In the genomic region with DNA sequence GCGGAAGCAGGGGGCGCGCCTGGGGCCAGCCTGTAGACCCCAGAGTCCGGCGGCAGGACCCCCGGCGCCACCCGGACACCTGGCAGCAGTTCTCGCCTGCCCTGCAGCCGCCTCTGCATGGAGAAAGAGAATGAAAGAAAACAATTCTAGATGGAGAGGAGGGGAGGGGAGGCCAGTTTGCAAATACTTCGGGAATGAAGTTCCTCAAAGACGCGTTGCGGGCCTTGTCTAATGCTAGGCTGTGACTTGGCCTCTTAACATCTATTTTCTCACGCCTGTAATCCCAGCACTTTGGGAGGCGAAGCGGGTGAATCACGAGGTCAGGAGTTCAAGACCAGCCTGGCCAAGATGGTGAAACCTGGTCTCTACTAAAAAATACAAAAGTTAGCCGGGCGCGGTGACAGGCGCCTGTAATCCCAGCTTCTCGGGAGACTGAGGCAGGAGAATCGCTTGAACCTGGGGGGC, we compare ENCODE assay signal across 11 cellular contexts. TPM values are rescaled to one million over a fixed set of nuclear protein-coding genes. Genes with fewer than 3 reads are reported as not detected.
DNase-seq lines count a peak whose midpoint lies in the region; ATAC-seq and TF ChIP-seq lines count a peak whose summit lies in the region.
"Had no signal": no experiment of that assay in that cellular context is flagged by ENCODE, and none has a peak within 500 bp of the region (broad histone marks: within the 10 kb centered on the region; RNA-seq: fewer than 3 reads in every experiment).

No MANE protein-coding gene starts in this region.

- H4K20me1 ChIP-seq in mammary epithelial cell (ENCODE audit: insufficient read depth, low read length): no peaks in the 10 kb centered on the region

- H2AFZ ChIP-seq in mammary epithelial cell (ENCODE audit: low read depth, low read length): peak overlapping the region; percentile 53

- no peaks in the 10 kb centered on the region for H3K36me3 ChIP-seq in mammary epithelial cell (ENCODE audit: insufficient read depth, low read length)
- H3K36me3 ChIP-seq in tibial artery: no peaks in the 10 kb centered on the region

- H3K27ac Mint-ChIP-seq in activated T-cell treated with anti-CD3 and anti-CD28 coated beads, Interleukin-2, amount 50 U/mL, for 72 hours: no peak overlapping the region

- H3K9me3 ChIP-seq in mammary epithelial cell (replicated peaks; ENCODE audit: insufficient read depth, low read length) (no peaks in the 10 kb centered on the region), tibial artery (no peaks in the 10 kb centered on the region)

- TF ChIP-seq CTCF in mammary epithelial cell (conservative IDR thresholded peaks at IDR 0.05 in 1 of 2, IDR thresholded peaks at IDR 0.05 in 1 of 2; ENCODE audit: extremely low read depth in 1 of 2, insufficient read depth in 1 of 2, low read depth in 1 of 2, low read length in 2 of 2) (no peak), lower leg skin (IDR thresholded peaks at IDR 0.05) (no peak), tibial artery (IDR thresholded peaks at IDR 0.05) (no peak)

- peaks cover 32% of the 10 kb centered on the region for H3K4me1 Mint-ChIP-seq in activated T-cell treated with anti-CD3 and anti-CD28 coated beads, Interleukin-2, amount 50 U/mL, for 72 hours (ENCODE audit: low read depth)
- H3K4me1 Mint-ChIP-seq in activated T-cell treated with anti-CD3 and anti-CD28 coated beads, Interleukin-2, amount 50 U/mL, for 4 hours (ENCODE audit: low read depth): peaks cover 28% of the 10 kb centered on the region

- intact Hi-C loops in mammary epithelial cell (cut with micrococcal nuclease) (no loop called here), lower leg skin (cut with DNase I; ENCODE audit: low total_unique reads) (no loop called here), tibial artery (cut with DNase I; ENCODE audit: low total_unique reads) (no loop called here)

- H3K4me3 Mint-ChIP-seq in activated T-cell treated with anti-CD3 and anti-CD28 coated beads, Interleukin-2, amount 50 U/mL, for 72 hours: peak overlapping the region; percentile 81 to 91
- no peak overlapping the region for H3K4me3 Mint-ChIP-seq in activated T-cell treated with anti-CD3 and anti-CD28 coated beads, Interleukin-2, amount 50 U/mL, for 4 hours

- no peaks in the 10 kb centered on the region for H3K9me3 Mint-ChIP-seq in activated T-cell treated with anti-CD3 and anti-CD28 coated beads, Interleukin-2, amount 50 U/mL, for 72 hours
- H3K9me3 Mint-ChIP-seq in activated T-cell treated with anti-CD3 and anti-CD28 coated beads, Interleukin-2, amount 50 U/mL, for 4 hours: no peaks in the 10 kb centered on the region

- no peak for ATAC-seq in activated T-cell treated with anti-CD3 and anti-CD28 coated beads, Interleukin-2, amount 50 U/mL, for 72 hours (replicated peaks in 1 of 2)
- ATAC-seq in activated T-cell treated with anti-CD3 and anti-CD28 coated beads, Interleukin-2, amount 50 U/mL, for 4 hours: no peak
- ATAC-seq in GM21360 (IDR thresholded peaks at IDR 0.05; ENCODE audit: unreplicated experiment): no peak
- no peak for ATAC-seq in GM19463 (IDR thresholded peaks at IDR 0.05; ENCODE audit: unreplicated experiment)
- ATAC-seq in HG03025 (IDR thresholded peaks at IDR 0.05; ENCODE audit: low FRiP score, unreplicated experiment): no peak

- H3K27me3 ChIP-seq in mammary epithelial cell (ENCODE audit: insufficient read depth, low read length): peaks cover 71% of the 10 kb centered on the region
- H3K27me3 ChIP-seq in tibial artery: peaks cover 3 to 94% of the 10 kb centered on the region in 2 donors

- BruUV-seq in mammary epithelial cell (replicated peaks; lab: Mats Ljungman, UMichigan): no TSS peak

- peaks cover 18% of the 10 kb centered on the region for H3K4me1 ChIP-seq in mammary epithelial cell (ENCODE audit: insufficient read depth, low read length)
- peaks cover 0 to 40% (median 34%) of the 10 kb centered on the region in 4 donors for H3K4me1 ChIP-seq in tibial artery

- no peak overlapping the region for H3K9ac ChIP-seq in mammary epithelial cell (ENCODE audit: insufficient read depth, low read length)

- H3K27ac ChIP-seq in mammary epithelial cell (ENCODE audit: insufficient read depth, low read depth, low read length) (no peak overlapping the region), tibial artery (no peak overlapping the region)
- H3K27ac ChIP-seq: C4-2B had no signal

- dilution Hi-C loops in mammary epithelial cell (cut with HindIII; ENCODE audit: low sequenced_read_pairs): no loop called here

- no peak for TF ChIP-seq POLR2A in lower leg skin (IDR thresholded peaks at IDR 0.05)

- H3K36me3 Mint-ChIP-seq in activated T-cell treated with anti-CD3 and anti-CD28 coated beads, Interleukin-2, amount 50 U/mL, for 72 hours (ENCODE audit: insufficient read depth in 2 of 2): peaks cover 0 to 2% of the 10 kb centered on the region in 2 donors
- H3K36me3 Mint-ChIP-seq in activated T-cell treated with anti-CD3 and anti-CD28 coated beads, Interleukin-2, amount 50 U/mL, for 4 hours (ENCODE audit: insufficient read depth): no peaks in the 10 kb centered on the region

- peak overlapping the region; percentile 70 for H3K4me2 ChIP-seq in mammary epithelial cell (ENCODE audit: insufficient read depth, low read depth, low read length)

- peak in 1 of 2 donors; percentile 1 for DNase-seq in activated T-cell treated with anti-CD3 and anti-CD28 coated beads, Interleukin-2, amount 50 U/mL, for 72 hours
- no peak for DNase-seq in activated T-cell treated with anti-CD3 and anti-CD28 coated beads, Interleukin-2, amount 50 U/mL, for 4 hours
- DNase-seq in mammary epithelial cell (no peak), lower leg skin (ENCODE audit: low spot score in 2 of 2) (no peak), tibial artery (no peak)

- 11% methylated on average over 15 of the region's 24 CpGs for WGBS in mammary epithelial cell (ENCODE audit: low coverage, missing lambda C conversion rate)
- WGBS in lower leg skin, 2 donors: 4 to 6% methylated on average over 23 to 24 of the region's 24 CpGs

- CTCF ChIA-PET in mammary epithelial cell (lab: Charles Lee; ENCODE audit: low non-redundant PET): no interaction called here

- H3K4me3 ChIP-seq in mammary epithelial cell (replicated peaks in 1 of 3; ENCODE audit: insufficient read depth in 1 of 3, low read depth in 2 of 3, low read length in 3 of 3) (peak overlapping the region in 1 of 3 experiments; percentile 16), lower leg skin (ENCODE audit: low read depth, poor library complexity, severe bottlenecking) (peak overlapping the region; percentile 12), tibial artery (peak overlapping the region; percentile 28 to 50)

- in situ Hi-C loops in mammary epithelial cell (cut with MboI; ENCODE audit: low sequenced_read_pairs in 2 of 2): no loop called here

- H3K79me2 ChIP-seq in mammary epithelial cell (ENCODE audit: insufficient read depth, low read length): no peaks in the 10 kb centered on the region

- peaks cover 87% of the 10 kb centered on the region for H3K27me3 Mint-ChIP-seq in activated T-cell treated with anti-CD3 and anti-CD28 coated beads, Interleukin-2, amount 50 U/mL, for 72 hours (ENCODE audit: low read depth)
- H3K27me3 Mint-ChIP-seq in activated T-cell treated with anti-CD3 and anti-CD28 coated beads, Interleukin-2, amount 50 U/mL, for 4 hours (ENCODE audit: low read depth): peaks cover 78% of the 10 kb centered on the region

RNA-seq across cellular contexts. Expression of gene BARX2, which starts 2.1 kb away (rescaled TPM):
- total RNA-seq in activated T-cell treated with anti-CD3 and anti-CD28 coated beads, Interleukin-2, amount 50 U/mL, for 72 hours: 1 to 10 TPM; 4.1 to 5.8 TPM
- under 1 TPM; 0.11 to 0.87 (median 0.28) TPM for total RNA-seq in activated T-cell treated with anti-CD3 and anti-CD28 coated beads, Interleukin-2, amount 50 U/mL, for 4 hours
- total RNA-seq in mammary epithelial cell: under 1 TPM in 1 of 2 donors, not detected in 1; 0.17 TPM
- 0.02 TPM for polyA plus RNA-seq in mammary epithelial cell
- polyA minus RNA-seq in mammary epithelial cell: not detected
- total RNA-seq in lower leg skin: 10 to 100 TPM in 3 of 4 donors, 1 to 10 TPM in 1; 9.4 to 31.1 (median 14.1) TPM
- total RNA-seq: mesenteric fat pad, RPMI7951 had no signal
